ENCODE assay signal across 12 cellular contexts in genomic region chr9:5453673-5454072, GRCh38. TPM values are rescaled to one million over a fixed set of nuclear protein-coding genes. Genes with fewer than 3 reads are reported as not detected.
DNase-seq lines count a peak whose midpoint lies in the region; ATAC-seq and TF ChIP-seq lines count a peak whose summit lies in the region.
"Had no signal": no experiment of that assay in that cellular context is flagged by ENCODE, and none has a peak within 500 bp of the region (broad histone marks: within the 10 kb centered on the region; RNA-seq: fewer than 3 reads in every experiment).

No MANE protein-coding gene starts in this region.

- peak; percentile 18 for TF ChIP-seq POLR2A in GM10847 (IDR thresholded peaks at IDR 0.05; ENCODE audit: extremely low read depth, insufficient read length)

- DNase-seq in right atrium auricular region (ENCODE audit: low spot score): no peak
- DNase-seq in germinal center (ENCODE audit: low spot score): no peak
- no peak for DNase-seq in SIG-M5 (lab: John Stamatoyannopoulos, UW)
- no peak for DNase-seq in NCI-H510A (lab: John Stamatoyannopoulos, UW)
- DNase-seq: DMS153, esophagus squamous epithelium, NCI-H1694 treated with DMSO at 0.1 percent for 48 hours, WERI-Rb-1 had no signal

- H3K4me3 ChIP-seq in WI38 (ENCODE audit: low read depth, low read length) (peak overlapping the region; percentile 20; the same call in 1 of the 2 replicates), right atrium auricular region (no peak overlapping the region)
- H3K4me3 ChIP-seq: esophagus squamous epithelium had no signal

- H3K36me3 ChIP-seq in right atrium auricular region: peaks cover 5% of the 10 kb centered on the region
- H3K36me3 ChIP-seq: WERI-Rb-1 had no signal

- peak overlapping the region; percentile 43 to 67 for H3K27ac ChIP-seq in right atrium auricular region
- H3K27ac ChIP-seq: esophagus squamous epithelium, WERI-Rb-1 had no signal

- H3K4me1 ChIP-seq in right atrium auricular region: peaks cover 0 to 18% of the 10 kb centered on the region in 2 donors

- ATAC-seq in GM21447 (IDR thresholded peaks at IDR 0.05; ENCODE audit: unreplicated experiment): peak; percentile 21
- ATAC-seq: left lobe of liver had no signal

- H3K27me3 ChIP-seq in right atrium auricular region: no peaks in the 10 kb centered on the region
- H3K27me3 ChIP-seq: esophagus squamous epithelium had no signal

- no peak for TF ChIP-seq CTCF in WI38 (IDR thresholded peaks at IDR 0.05; ENCODE audit: low read depth, low read length)
- no peak for TF ChIP-seq CTCF in right atrium auricular region (IDR thresholded peaks at IDR 0.05)

- H3K9me3 ChIP-seq in right atrium auricular region: no peaks in the 10 kb centered on the region
- H3K9me3 ChIP-seq: esophagus squamous epithelium had no signal

RNA-seq across cellular contexts. Expression of gene CD274, which starts 3.3 kb away (rescaled TPM):
- 10 to 100 TPM in 1 of 2 donors, 1 to 10 TPM in 1; 6.6 to 14.1 TPM for total RNA-seq in right atrium auricular region

RNA-seq across cellular contexts. Expression of gene PLGRKT, which starts 15.9 kb away (rescaled TPM):
- total RNA-seq in right atrium auricular region: 10 to 100 TPM; 17.6 to 30.4 TPM

RNA-seq across cellular contexts. Expression of gene PDCD1LG2, which starts 56.7 kb away (rescaled TPM):
- total RNA-seq in right atrium auricular region: 1 to 10 TPM; 2.2 to 2.9 TPM
